ENCODE assay signal across 28 cellular contexts in the genomic region with DNA sequence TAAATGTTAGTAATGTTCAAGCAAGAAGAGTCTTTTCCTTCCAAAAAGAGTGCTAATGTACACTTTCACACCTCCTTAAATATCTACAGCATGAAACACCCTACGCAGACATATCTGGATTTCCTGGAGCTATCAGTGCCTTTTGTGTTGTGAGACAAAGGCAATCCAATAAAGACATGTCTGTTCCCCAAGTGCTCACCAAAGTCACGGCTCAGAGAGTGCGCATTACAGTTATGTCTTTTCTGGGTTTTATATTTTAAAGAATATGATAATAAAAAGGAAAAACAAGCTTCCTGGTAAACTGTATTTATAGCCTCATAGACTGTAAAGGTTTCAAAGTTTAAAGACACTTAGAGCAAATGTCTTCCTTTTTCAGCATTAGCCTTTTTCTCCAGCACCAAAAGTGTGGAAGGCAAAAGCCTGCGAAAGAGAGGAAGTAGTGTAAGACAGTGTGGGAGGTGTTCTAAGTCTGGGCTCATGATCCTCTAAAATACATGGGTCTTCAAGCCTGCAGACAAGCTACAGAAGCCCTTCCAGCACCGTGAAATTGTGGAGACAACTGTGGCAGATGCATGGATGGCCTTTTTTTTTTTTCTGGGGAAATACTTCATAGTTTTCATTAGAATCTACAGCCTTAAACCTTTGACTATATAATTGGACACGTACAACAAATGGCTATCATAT.
"Had no signal": no experiment of that assay in that cellular context is flagged by ENCODE, and none has a peak within 500 bp of the region (broad histone marks: within the 10 kb centered on the region; RNA-seq: fewer than 3 reads in every experiment).

No MANE protein-coding gene starts in this region.

- H3K36me3 ChIP-seq: ascending aorta, breast epithelium, Peyer's patch had no signal

- H3K27ac ChIP-seq: ascending aorta, breast epithelium, Peyer's patch had no signal

- H3K4me1 ChIP-seq: ascending aorta, breast epithelium, Peyer's patch had no signal

- DNase-seq: activated CD4-positive, alpha-beta T cell treated with anti-CD3 and anti-CD28 coated beads, Interleukin-2, amount 10 ng/mL, durations not matched to agents 24 days and 14 days; activated CD4-positive, alpha-beta T cell treated with anti-CD3 and anti-CD28 coated beads, Interleukin-2, amount 50 U/mL, for 4 hours; activated CD8-positive, alpha-beta T cell treated with anti-CD3 and anti-CD28 coated beads for 36 hours; activated effector memory CD4-positive, alpha-beta T cell treated with anti-CD3 and anti-CD28 coated beads, Interleukin-2, amount 50 U/mL, for 16 hours; activated naive CD4-positive, alpha-beta T cell treated with Interleukin-2 at 50 U/mL for 16 hours; activated naive CD8-positive, alpha-beta T cell treated with anti-CD3 and anti-CD28 coated beads, Interleukin-2, amount 10 ng/mL, durations not matched to agents 7 days and 5 days; activated T-cell treated with anti-CD3 and anti-CD28 coated beads, Interleukin-2, amount 50 U/mL, for 1 hour; activated T-cell treated with anti-CD3 and anti-CD28 coated beads, Interleukin-2, amount 50 U/mL, for 72 hours; KBM-7; MM.1S; NCI-H1092; NCI-H1436 treated with DMSO at 0.1 percent for 48 hours; NCI-H1694 treated with DMSO at 0.1 percent for 48 hours; NCI-H2029; NCI-H2107; NCI-H2171; NCI-H510A; NCI-H526; NCI-H748 treated with DMSO at 0.1 percent for 48 hours; NK-92 treated with Interleukin-12 subunit alpha and Interleukin-12 subunit beta, amount 100 ng/mL, for 24 hours; PC-3; Peyer's patch; RPMI8226; SHP77 treated with DMSO at 0.1 percent for 48 hours; T1000 had no signal

- ATAC-seq: activated CD8-positive, alpha-beta T cell treated with anti-CD3 and anti-CD28 coated beads for 36 hours; activated T-cell treated with anti-CD3 and anti-CD28 coated beads, Interleukin-2, amount 50 U/mL, for 72 hours; activated T-helper 17 cell treated with anti-CD3 and anti-CD28 coated beads, Interleukin-2, amount 50 U/mL, for 72 hours; PC-3 had no signal

- H3K27me3 ChIP-seq: ascending aorta, breast epithelium, Peyer's patch had no signal

- H3K9me3 ChIP-seq: ascending aorta, breast epithelium, Peyer's patch had no signal

- H3K4me3 ChIP-seq: ascending aorta, breast epithelium, Peyer's patch had no signal
